15 cellular contexts compared by ENCODE assay signal in genomic region chrX:55521687-55522086, GRCh38. TPM values are rescaled to one million over a fixed set of nuclear protein-coding genes. Genes with fewer than 3 reads are reported as not detected.
DNase-seq lines count a peak whose midpoint lies in the region; ATAC-seq and TF ChIP-seq lines count a peak whose summit lies in the region.
"Had no signal": no experiment of that assay in that cellular context is flagged by ENCODE, and none has a peak within 500 bp of the region (broad histone marks: within the 10 kb centered on the region; RNA-seq: fewer than 3 reads in every experiment).

No MANE protein-coding gene starts in this region.

- DNase-seq in left ventricle myocardium superior = peak; percentile 22
- DNase-seq in cardiac septum (ENCODE audit: low spot score) = no peak
- no peak for DNase-seq in lower lobe of right lung
- DNase-seq in spleen = peak; percentile 62
- no peak for DNase-seq in activated T-cell treated with anti-CD3 and anti-CD28 coated beads, Interleukin-2, amount 50 U/mL, for 72 hours
- DNase-seq: CD8-positive, alpha-beta T cell; DMS 273 treated with DMSO at 0.1 percent for 48 hours; DMS53; GDM1; HCEC 1CT had no signal

- ATAC-seq in left ventricle myocardium superior (no peak), lower lobe of right lung (no peak), HG03039 (IDR thresholded peaks at IDR 0.05; ENCODE audit: unreplicated experiment) (no peak)
- no peak for ATAC-seq in activated T-cell treated with anti-CD3 and anti-CD28 coated beads, Interleukin-2, amount 50 U/mL, for 72 hours (replicated peaks in 1 of 2)
- ATAC-seq: CD8-positive, alpha-beta T cell; GM23338 had no signal

- H3K27me3 ChIP-seq in lower lobe of right lung (ENCODE audit: low read depth) (no peaks in the 10 kb centered on the region), spleen (replicated peaks in 1 of 7) (no peaks in the 10 kb centered on the region)

- H3K4me1 ChIP-seq in lower lobe of right lung (no peaks in the 10 kb centered on the region), spleen (no peaks in the 10 kb centered on the region)
- H3K4me1 ChIP-seq: BLaER1 treated with 17β-estradiol and CSF1 and Interleukin-3, amounts not matched to agents 10 nM and 100 nM had no signal

- intact Hi-C loops in left ventricle myocardium superior (cut with micrococcal nuclease) (no loop called here), cardiac septum (cut with DNase I) (no loop called here), lower lobe of right lung (cut with DNase I) (no loop called here), spleen (cut with DNase I; ENCODE audit: low total_unique reads) (no loop called here)

- H3K36me3 ChIP-seq in lower lobe of right lung (no peaks in the 10 kb centered on the region), spleen (no peaks in the 10 kb centered on the region)
- H3K36me3 ChIP-seq: BLaER1 treated with 17β-estradiol and CSF1 and Interleukin-3, amounts not matched to agents 10 nM and 100 nM had no signal

- H3K36me3 Mint-ChIP-seq in activated T-cell treated with anti-CD3 and anti-CD28 coated beads, Interleukin-2, amount 50 U/mL, for 72 hours (ENCODE audit: insufficient read depth in 2 of 2) = no peaks in the 10 kb centered on the region
- H3K36me3 Mint-ChIP-seq: CD8-positive, alpha-beta T cell; IgD-negative memory B cell had no signal

- H3K27ac Mint-ChIP-seq in activated T-cell treated with anti-CD3 and anti-CD28 coated beads, Interleukin-2, amount 50 U/mL, for 72 hours = no peak overlapping the region
- H3K27ac Mint-ChIP-seq: B cell; CD8-positive, alpha-beta T cell; GM23338; IgD-negative memory B cell had no signal

- no peaks in the 10 kb centered on the region for H3K9me3 Mint-ChIP-seq in activated T-cell treated with anti-CD3 and anti-CD28 coated beads, Interleukin-2, amount 50 U/mL, for 72 hours
- H3K9me3 Mint-ChIP-seq: CD8-positive, alpha-beta T cell; GM23338; IgD-negative memory B cell had no signal

- peak overlapping the region; percentile 24 for H3K27ac ChIP-seq in lower lobe of right lung
- H3K27ac ChIP-seq in spleen = no peak overlapping the region
- H3K27ac ChIP-seq: BLaER1 treated with 17β-estradiol and CSF1 and Interleukin-3, amounts not matched to agents 10 nM and 100 nM had no signal

- WGBS in spleen, 5 donors = 67 to 95% (median 93%) methylated on average over 1 to 3 of the region's 3 CpGs; no CpG with 5 or more reads in 1 of the 5 donors

- H3K4me1 Mint-ChIP-seq in activated T-cell treated with anti-CD3 and anti-CD28 coated beads, Interleukin-2, amount 50 U/mL, for 72 hours (ENCODE audit: low read depth) = no peaks in the 10 kb centered on the region
- H3K4me1 Mint-ChIP-seq: B cell, IgD-negative memory B cell had no signal

- H3K4me3 ChIP-seq in lower lobe of right lung = no peak overlapping the region
- H3K4me3 ChIP-seq in spleen = no peak overlapping the region
- H3K4me3 ChIP-seq: BLaER1 treated with 17β-estradiol and CSF1 and Interleukin-3, amounts not matched to agents 10 nM and 100 nM; GM23338 had no signal

- no peaks in the 10 kb centered on the region for H3K9me3 ChIP-seq in lower lobe of right lung
- H3K9me3 ChIP-seq in spleen = no peaks in the 10 kb centered on the region
- H3K9me3 ChIP-seq: BLaER1 treated with 17β-estradiol and CSF1 and Interleukin-3, amounts not matched to agents 10 nM and 100 nM had no signal

- TF ChIP-seq POLR2A in spleen (IDR thresholded peaks at IDR 0.05) = no peak

- no peak for TF ChIP-seq CTCF in lower lobe of right lung (IDR thresholded peaks at IDR 0.05)
- no peak for TF ChIP-seq CTCF in spleen (IDR thresholded peaks at IDR 0.05 in 8 of 11, conservative IDR thresholded peaks at IDR 0.05 in 3 of 11)

- peaks cover 18% of the 10 kb centered on the region for H3K27me3 Mint-ChIP-seq in activated T-cell treated with anti-CD3 and anti-CD28 coated beads, Interleukin-2, amount 50 U/mL, for 72 hours (ENCODE audit: low read depth)

- no peak overlapping the region for H3K4me3 Mint-ChIP-seq in activated T-cell treated with anti-CD3 and anti-CD28 coated beads, Interleukin-2, amount 50 U/mL, for 72 hours
- H3K4me3 Mint-ChIP-seq: B cell; CD8-positive, alpha-beta T cell; GM23338; IgD-negative memory B cell had no signal

RNA-seq across cellular contexts. Expression of gene USP51, which starts 32.0 kb away (rescaled TPM):
- 1.5 TPM for total RNA-seq in left ventricle myocardium superior
- 2.1 TPM for total RNA-seq in cardiac septum
- total RNA-seq in lower lobe of right lung = 4.2 TPM
- total RNA-seq in spleen = 1 to 10 TPM; 2.3 to 5.0 (median 2.5) TPM
- polyA plus RNA-seq in spleen = under 1 TPM; 0.46 to 0.70 (median 0.48) TPM
- 1 to 10 TPM; 2.2 to 2.7 TPM for total RNA-seq in activated T-cell treated with anti-CD3 and anti-CD28 coated beads, Interleukin-2, amount 50 U/mL, for 72 hours

Comparison
In these comparisons a context has a peak if more than half of its experiments do, and no peak if none do; other contexts are left out.
1. DNase-seq: peak in left ventricle myocardium superior (single experiment) and spleen (single experiment); none in cardiac septum (single experiment), lower lobe of right lung (single experiment) and activated T-cell treated with anti-CD3 and anti-CD28 coated beads, Interleukin-2, amount 50 U/mL, for 72 hours (0 of 2).